ENCODE assay signal across 1 cellular context in genomic region chrX:53188763-53189162, GRCh38.
TF ChIP-seq lines count a peak whose summit lies in the region.

No MANE protein-coding gene starts in this region.

TF ChIP-seq in HepG2, 621 proteins besides CTCF, POLR2A, EP300 and RAD21 (continued from another document):
- TF ChIP-seq SOX13 (IDR thresholded peaks at IDR 0.05): no peak
- TF ChIP-seq SOX13 (CRISPR knock-in tag; conservative IDR thresholded peaks at IDR 0.05 in 1 of 2, IDR thresholded peaks at IDR 0.05 in 1 of 2): no peak
- no peak for TF ChIP-seq CENPT (CRISPR knock-in tag; IDR thresholded peaks at IDR 0.05; ENCODE audit: low read depth)
- TF ChIP-seq IKZF5 (CRISPR knock-in tag; IDR thresholded peaks at IDR 0.05): no peak
- TF ChIP-seq NFE2L1 (CRISPR knock-in tag; IDR thresholded peaks at IDR 0.05; ENCODE audit: borderline replicate concordance): no peak
- TF ChIP-seq ZNF557 (CRISPR knock-in tag; IDR thresholded peaks at IDR 0.05): no peak
- TF ChIP-seq SCMH1 (CRISPR knock-in tag; IDR thresholded peaks at IDR 0.05; ENCODE audit: borderline replicate concordance): no peak
- TF ChIP-seq KLF11 (CRISPR knock-in tag; IDR thresholded peaks at IDR 0.05): no peak
- TF ChIP-seq KLF12 (CRISPR knock-in tag; IDR thresholded peaks at IDR 0.05; ENCODE audit: borderline replicate concordance): no peak
